ENCODE assay signal across 1 cellular context in the genomic region with DNA sequence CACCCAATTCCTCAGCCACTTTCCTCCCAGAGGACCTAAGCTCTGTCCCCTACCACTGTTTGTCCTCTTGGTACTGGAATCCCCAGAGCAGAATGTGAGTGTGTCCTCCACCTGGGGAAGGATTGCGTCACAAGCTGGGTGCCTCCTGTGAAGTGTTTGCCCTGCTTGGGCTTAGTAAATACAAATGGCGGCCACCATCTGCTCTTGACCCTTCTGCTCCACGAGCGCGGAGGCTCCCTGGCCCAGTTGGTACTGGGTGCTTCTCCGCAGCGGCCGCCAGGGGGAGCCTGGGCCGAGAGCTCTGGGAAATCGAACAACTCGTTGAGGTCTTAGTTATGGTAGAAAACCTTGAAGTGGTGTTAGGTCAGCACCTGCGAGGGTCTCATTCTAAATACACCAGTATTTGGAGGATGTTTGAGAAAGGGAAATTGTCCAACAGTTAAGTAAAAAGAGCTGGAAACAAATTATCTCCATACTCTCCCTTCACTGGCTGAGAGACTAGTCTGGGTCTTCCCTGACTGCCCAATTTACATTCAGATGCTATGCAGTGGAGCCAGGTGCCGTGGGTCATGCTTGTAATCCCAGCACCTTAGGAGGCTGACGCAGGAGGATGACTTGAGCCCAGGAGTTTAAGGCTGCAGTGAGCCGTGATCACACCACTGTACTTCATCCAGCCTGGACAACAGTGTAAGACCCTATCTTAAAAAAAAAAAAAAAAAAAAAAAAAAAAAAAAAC.
TF ChIP-seq lines count a peak whose summit lies in the region.

No MANE protein-coding gene starts in this region.

TF ChIP-seq in HepG2, 621 proteins besides CTCF, POLR2A, EP300 and RAD21 (continued from another document and continues in another):
- TF ChIP-seq, protein P1, sequence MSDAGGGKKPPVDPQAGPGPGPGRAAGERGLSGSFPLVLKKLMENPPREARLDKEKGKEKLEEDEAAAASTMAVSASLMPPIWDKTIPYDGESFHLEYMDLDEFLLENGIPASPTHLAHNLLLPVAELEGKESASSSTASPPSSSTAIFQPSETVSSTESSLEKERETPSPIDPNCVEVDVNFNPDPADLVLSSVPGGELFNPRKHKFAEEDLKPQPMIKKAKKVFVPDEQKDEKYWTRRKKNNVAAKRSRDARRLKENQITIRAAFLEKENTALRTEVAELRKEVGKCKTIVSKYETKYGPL (CRISPR knock-in tag; IDR thresholded peaks at IDR 0.05), result peak; percentile 42; the same call in 1 of the 2 replicates
- TF ChIP-seq, protein P2, sequence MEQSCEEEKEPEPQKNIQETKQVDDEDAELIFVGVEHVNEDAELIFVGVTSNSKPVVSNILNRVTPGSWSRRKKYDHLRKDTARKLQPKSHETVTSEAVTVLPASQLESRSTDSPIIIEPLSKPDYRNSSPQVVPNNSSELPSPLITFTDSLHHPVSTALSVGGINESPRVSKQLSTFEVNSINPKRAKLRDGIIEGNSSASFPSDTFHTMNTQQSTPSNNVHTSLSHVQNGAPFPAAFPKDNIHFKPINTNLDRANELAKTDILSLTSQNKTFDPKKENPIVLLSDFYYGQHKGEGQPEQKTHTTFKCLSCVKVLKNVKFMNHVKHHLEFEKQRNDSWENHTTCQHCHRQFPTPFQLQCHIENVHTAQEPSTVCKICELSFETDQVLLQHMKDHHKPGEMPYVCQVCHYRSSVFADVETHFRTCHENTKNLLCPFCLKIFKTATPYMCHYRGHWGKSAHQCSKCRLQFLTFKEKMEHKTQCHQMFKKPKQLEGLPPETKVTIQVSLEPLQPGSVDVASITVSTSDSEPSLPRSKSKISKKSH (CRISPR knock-in tag; IDR thresholded peaks at IDR 0.05; ENCODE audit: borderline replicate concordance), result peak; percentile 43; the same call in 1 of the 2 replicates
- peak; percentile 91 for TF ChIP-seq SALL2 (CRISPR knock-in tag; IDR thresholded peaks at IDR 0.05)
- TF ChIP-seq ETV6 (CRISPR knock-in tag; conservative IDR thresholded peaks at IDR 0.05), result no peak
- peak; percentile 94 for TF ChIP-seq NR2F6 (IDR thresholded peaks at IDR 0.05)
- TF ChIP-seq NR2F6 (CRISPR knock-in tag; IDR thresholded peaks at IDR 0.05), result peak; percentile 99
- TF ChIP-seq ARNT2 (CRISPR knock-in tag; IDR thresholded peaks at IDR 0.05; ENCODE audit: low read depth), result no peak
- no peak for TF ChIP-seq ZEB1 (IDR thresholded peaks at IDR 0.05; ENCODE audit: insufficient replicate concordance, low read depth)
- peak; percentile 93 for TF ChIP-seq ZNF619 (CRISPR knock-in tag; IDR thresholded peaks at IDR 0.05)
- peak; percentile 94 for TF ChIP-seq ZNF331 (CRISPR knock-in tag; IDR thresholded peaks at IDR 0.05)
- TF ChIP-seq, protein P3, sequence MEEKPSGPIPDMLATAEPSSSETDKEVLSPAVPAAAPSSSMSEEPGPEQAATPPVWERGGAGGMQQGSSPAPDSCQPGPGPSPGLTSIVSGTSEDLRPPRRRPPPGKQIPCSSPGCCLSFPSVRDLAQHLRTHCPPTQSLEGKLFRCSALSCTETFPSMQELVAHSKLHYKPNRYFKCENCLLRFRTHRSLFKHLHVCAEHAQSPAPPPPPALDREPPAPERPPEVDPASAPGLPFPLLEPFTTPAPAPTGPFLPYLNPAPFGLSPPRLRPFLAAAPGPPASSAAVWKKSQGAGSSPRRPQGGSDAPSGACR (CRISPR knock-in tag; IDR thresholded peaks at IDR 0.05), result 0 out of 2 replicates have a peak, but pooled peaks have one; percentile 48
- no peak for TF ChIP-seq ZNF496 (CRISPR knock-in tag; IDR thresholded peaks at IDR 0.05; ENCODE audit: insufficient replicate concordance)
- no peak for TF ChIP-seq POLR2AphosphoS2 (IDR thresholded peaks at IDR 0.05; ENCODE audit: low read depth, low read length)
- TF ChIP-seq STAG1 (CRISPR knock-in tag; IDR thresholded peaks at IDR 0.05), result peak; percentile 90
- TF ChIP-seq ZNF709 (CRISPR knock-in tag; IDR thresholded peaks at IDR 0.05), result peak; percentile 75; the same call in 1 of the 2 replicates
- no peak for TF ChIP-seq SNAI1 (CRISPR knock-in tag; IDR thresholded peaks at IDR 0.05; ENCODE audit: borderline replicate concordance)
- TF ChIP-seq SMARCC2 (IDR thresholded peaks at IDR 0.05), result no peak
- TF ChIP-seq HOXA9 (CRISPR knock-in tag; IDR thresholded peaks at IDR 0.05; ENCODE audit: borderline replicate concordance), result no peak
- TF ChIP-seq, protein P4, sequence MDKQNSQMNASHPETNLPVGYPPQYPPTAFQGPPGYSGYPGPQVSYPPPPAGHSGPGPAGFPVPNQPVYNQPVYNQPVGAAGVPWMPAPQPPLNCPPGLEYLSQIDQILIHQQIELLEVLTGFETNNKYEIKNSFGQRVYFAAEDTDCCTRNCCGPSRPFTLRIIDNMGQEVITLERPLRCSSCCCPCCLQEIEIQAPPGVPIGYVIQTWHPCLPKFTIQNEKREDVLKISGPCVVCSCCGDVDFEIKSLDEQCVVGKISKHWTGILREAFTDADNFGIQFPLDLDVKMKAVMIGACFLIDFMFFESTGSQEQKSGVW (CRISPR knock-in tag; IDR thresholded peaks at IDR 0.05; ENCODE audit: borderline replicate concordance), result no peak
- TF ChIP-seq IRF2 (CRISPR knock-in tag; IDR thresholded peaks at IDR 0.05), result peak; percentile 90
- TF ChIP-seq RCOR2 (CRISPR knock-in tag; IDR thresholded peaks at IDR 0.05), result no peak
- TF ChIP-seq, protein P5, sequence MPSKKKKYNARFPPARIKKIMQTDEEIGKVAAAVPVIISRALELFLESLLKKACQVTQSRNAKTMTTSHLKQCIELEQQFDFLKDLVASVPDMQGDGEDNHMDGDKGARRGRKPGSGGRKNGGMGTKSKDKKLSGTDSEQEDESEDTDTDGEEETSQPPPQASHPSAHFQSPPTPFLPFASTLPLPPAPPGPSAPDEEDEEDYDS (CRISPR knock-in tag; IDR thresholded peaks at IDR 0.05), result no peak; the same call in 1 of the 2 replicates
- TF ChIP-seq, protein P6, sequence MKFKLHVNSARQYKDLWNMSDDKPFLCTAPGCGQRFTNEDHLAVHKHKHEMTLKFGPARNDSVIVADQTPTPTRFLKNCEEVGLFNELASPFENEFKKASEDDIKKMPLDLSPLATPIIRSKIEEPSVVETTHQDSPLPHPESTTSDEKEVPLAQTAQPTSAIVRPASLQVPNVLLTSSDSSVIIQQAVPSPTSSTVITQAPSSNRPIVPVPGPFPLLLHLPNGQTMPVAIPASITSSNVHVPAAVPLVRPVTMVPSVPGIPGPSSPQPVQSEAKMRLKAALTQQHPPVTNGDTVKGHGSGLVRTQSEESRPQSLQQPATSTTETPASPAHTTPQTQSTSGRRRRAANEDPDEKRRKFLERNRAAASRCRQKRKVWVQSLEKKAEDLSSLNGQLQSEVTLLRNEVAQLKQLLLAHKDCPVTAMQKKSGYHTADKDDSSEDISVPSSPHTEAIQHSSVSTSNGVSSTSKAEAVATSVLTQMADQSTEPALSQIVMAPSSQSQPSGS (CRISPR knock-in tag; IDR thresholded peaks at IDR 0.05), result peak; percentile 92
- TF ChIP-seq, protein P7, sequence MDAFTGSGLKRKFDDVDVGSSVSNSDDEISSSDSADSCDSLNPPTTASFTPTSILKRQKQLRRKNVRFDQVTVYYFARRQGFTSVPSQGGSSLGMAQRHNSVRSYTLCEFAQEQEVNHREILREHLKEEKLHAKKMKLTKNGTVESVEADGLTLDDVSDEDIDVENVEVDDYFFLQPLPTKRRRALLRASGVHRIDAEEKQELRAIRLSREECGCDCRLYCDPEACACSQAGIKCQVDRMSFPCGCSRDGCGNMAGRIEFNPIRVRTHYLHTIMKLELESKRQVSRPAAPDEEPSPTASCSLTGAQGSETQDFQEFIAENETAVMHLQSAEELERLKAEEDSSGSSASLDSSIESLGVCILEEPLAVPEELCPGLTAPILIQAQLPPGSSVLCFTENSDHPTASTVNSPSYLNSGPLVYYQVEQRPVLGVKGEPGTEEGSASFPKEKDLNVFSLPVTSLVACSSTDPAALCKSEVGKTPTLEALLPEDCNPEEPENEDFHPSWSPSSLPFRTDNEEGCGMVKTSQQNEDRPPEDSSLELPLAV (CRISPR knock-in tag; conservative IDR thresholded peaks at IDR 0.05; ENCODE audit: low read depth), result no peak
- no peak for TF ChIP-seq FOXK2 (IDR thresholded peaks at IDR 0.05)
- peak; percentile 83; the same call in 1 of the 2 replicates for TF ChIP-seq ZFP37 (CRISPR knock-in tag; IDR thresholded peaks at IDR 0.05; ENCODE audit: borderline replicate concordance)
- TF ChIP-seq, protein P8, sequence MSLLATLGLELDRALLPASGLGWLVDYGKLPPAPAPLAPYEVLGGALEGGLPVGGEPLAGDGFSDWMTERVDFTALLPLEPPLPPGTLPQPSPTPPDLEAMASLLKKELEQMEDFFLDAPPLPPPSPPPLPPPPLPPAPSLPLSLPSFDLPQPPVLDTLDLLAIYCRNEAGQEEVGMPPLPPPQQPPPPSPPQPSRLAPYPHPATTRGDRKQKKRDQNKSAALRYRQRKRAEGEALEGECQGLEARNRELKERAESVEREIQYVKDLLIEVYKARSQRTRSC (CRISPR knock-in tag; IDR thresholded peaks at IDR 0.05; ENCODE audit: low read depth), result no peak
- 0 out of 2 replicates have a peak, but pooled peaks have one; percentile 34 for TF ChIP-seq ARHGAP35 (CRISPR knock-in tag; IDR thresholded peaks at IDR 0.05; ENCODE audit: borderline replicate concordance)
- 0 out of 2 replicates have a peak, but pooled peaks have one; percentile 23 for TF ChIP-seq KMT2B (CRISPR knock-in tag; IDR thresholded peaks at IDR 0.05)
- TF ChIP-seq ZMYM4 (CRISPR knock-in tag; IDR thresholded peaks at IDR 0.05), result peak; percentile 99
- no peak for TF ChIP-seq ZNF30 (CRISPR knock-in tag; IDR thresholded peaks at IDR 0.05)
- TF ChIP-seq, protein P9, sequence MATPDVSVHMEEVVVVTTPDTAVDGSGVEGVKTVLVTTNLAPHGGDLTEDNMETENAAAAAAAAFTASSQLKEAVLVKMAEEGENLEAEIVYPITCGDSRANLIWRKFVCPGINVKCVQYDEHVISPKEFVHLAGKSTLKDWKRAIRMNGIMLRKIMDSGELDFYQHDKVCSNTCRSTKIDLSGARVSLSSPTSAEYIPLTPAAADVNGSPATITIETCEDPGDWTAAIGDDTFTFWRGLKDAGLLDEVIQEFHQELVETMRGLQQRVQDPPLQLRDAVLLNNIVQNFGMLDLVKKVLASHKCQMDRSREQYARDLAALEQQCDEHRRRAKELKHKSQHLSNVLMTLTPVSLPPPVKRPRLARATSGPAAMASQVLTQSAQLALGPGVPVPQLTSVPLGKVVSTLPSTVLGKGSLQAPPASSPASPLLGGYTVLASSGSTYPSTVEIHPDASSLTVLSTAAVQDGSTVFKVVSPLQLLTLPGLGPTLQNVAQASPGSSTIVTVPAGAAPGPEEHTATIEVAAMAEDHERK (CRISPR knock-in tag; IDR thresholded peaks at IDR 0.05; ENCODE audit: low read depth), result no peak
- peak; percentile 93 for TF ChIP-seq FOXO1 (CRISPR knock-in tag; IDR thresholded peaks at IDR 0.05)
- no peak for TF ChIP-seq ZNF773 (CRISPR knock-in tag; IDR thresholded peaks at IDR 0.05; ENCODE audit: borderline replicate concordance)
- TF ChIP-seq HOXA5 (CRISPR knock-in tag; IDR thresholded peaks at IDR 0.05), result peak; percentile 75; the same call in 1 of the 2 replicates
- peak in 1 of 2 experiments; percentile 87; a peak in 2 of 4 replicates for TF ChIP-seq KLF16 (CRISPR knock-in tag; IDR thresholded peaks at IDR 0.05)
- TF ChIP-seq ZNF644 (CRISPR knock-in tag; IDR thresholded peaks at IDR 0.05; ENCODE audit: low read depth), result peak; percentile 100
- TF ChIP-seq, protein P10, sequence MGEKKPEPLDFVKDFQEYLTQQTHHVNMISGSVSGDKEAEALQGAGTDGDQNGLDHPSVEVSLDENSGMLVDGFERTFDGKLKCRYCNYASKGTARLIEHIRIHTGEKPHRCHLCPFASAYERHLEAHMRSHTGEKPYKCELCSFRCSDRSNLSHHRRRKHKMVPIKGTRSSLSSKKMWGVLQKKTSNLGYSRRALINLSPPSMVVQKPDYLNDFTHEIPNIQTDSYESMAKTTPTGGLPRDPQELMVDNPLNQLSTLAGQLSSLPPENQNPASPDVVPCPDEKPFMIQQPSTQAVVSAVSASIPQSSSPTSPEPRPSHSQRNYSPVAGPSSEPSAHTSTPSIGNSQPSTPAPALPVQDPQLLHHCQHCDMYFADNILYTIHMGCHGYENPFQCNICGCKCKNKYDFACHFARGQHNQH (CRISPR knock-in tag; IDR thresholded peaks at IDR 0.05), result peak; percentile 87
- TF ChIP-seq NCOA2 (CRISPR knock-in tag; IDR thresholded peaks at IDR 0.05), result peak; percentile 86
- no peak for TF ChIP-seq RFX3 (CRISPR knock-in tag; IDR thresholded peaks at IDR 0.05)
- peak; percentile 84 for TF ChIP-seq ZFP90 (CRISPR knock-in tag; IDR thresholded peaks at IDR 0.05; ENCODE audit: borderline replicate concordance)
- peak; percentile 36; the same call in 1 of the 2 replicates for TF ChIP-seq PHF20 (CRISPR knock-in tag; IDR thresholded peaks at IDR 0.05)
- TF ChIP-seq MZF1 (CRISPR knock-in tag; IDR thresholded peaks at IDR 0.05; ENCODE audit: borderline replicate concordance), result no peak
- TF ChIP-seq, protein P11, sequence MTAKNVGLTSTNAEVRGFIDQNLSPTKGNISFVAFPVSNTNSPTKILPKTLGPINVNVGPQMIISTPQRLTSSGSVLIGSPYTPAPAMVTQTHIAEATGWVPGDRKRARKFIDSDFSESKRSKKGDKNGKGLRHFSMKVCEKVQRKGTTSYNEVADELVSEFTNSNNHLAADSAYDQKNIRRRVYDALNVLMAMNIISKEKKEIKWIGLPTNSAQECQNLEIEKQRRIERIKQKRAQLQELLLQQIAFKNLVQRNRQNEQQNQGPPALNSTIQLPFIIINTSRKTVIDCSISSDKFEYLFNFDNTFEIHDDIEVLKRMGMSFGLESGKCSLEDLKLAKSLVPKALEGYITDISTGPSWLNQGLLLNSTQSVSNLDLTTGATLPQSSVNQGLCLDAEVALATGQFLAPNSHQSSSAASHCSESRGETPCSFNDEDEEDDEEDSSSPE (CRISPR knock-in tag; IDR thresholded peaks at IDR 0.05), result peak; percentile 58
- peak; percentile 64; the same call in 1 of the 2 replicates for TF ChIP-seq ARNTL (CRISPR knock-in tag; IDR thresholded peaks at IDR 0.05)
- TF ChIP-seq NR1H2 (CRISPR knock-in tag; IDR thresholded peaks at IDR 0.05; ENCODE audit: borderline replicate concordance, low read depth), result no peak
- no peak for TF ChIP-seq ZIK1 (CRISPR knock-in tag; IDR thresholded peaks at IDR 0.05; ENCODE audit: borderline replicate concordance, low read depth)
- TF ChIP-seq, protein P12, sequence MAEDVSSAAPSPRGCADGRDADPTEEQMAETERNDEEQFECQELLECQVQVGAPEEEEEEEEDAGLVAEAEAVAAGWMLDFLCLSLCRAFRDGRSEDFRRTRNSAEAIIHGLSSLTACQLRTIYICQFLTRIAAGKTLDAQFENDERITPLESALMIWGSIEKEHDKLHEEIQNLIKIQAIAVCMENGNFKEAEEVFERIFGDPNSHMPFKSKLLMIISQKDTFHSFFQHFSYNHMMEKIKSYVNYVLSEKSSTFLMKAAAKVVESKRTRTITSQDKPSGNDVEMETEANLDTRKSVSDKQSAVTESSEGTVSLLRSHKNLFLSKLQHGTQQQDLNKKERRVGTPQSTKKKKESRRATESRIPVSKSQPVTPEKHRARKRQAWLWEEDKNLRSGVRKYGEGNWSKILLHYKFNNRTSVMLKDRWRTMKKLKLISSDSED (CRISPR knock-in tag; IDR thresholded peaks at IDR 0.05), result no peak
- TF ChIP-seq ZNF720 (CRISPR knock-in tag; IDR thresholded peaks at IDR 0.05), result no peak
- TF ChIP-seq, protein P13, sequence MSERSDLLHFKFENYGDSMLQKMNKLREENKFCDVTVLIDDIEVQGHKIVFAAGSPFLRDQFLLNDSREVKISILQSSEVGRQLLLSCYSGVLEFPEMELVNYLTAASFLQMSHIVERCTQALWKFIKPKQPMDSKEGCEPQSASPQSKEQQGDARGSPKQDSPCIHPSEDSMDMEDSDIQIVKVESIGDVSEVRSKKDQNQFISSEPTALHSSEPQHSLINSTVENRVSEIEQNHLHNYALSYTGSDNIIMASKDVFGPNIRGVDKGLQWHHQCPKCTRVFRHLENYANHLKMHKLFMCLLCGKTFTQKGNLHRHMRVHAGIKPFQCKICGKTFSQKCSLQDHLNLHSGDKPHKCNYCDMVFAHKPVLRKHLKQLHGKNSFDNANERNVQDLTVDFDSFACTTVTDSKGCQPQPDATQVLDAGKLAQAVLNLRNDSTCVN (CRISPR knock-in tag; IDR thresholded peaks at IDR 0.05; ENCODE audit: borderline replicate concordance), result peak; percentile 16; the same call in 1 of the 2 replicates
- no peak for TF ChIP-seq HNRNPK (IDR thresholded peaks at IDR 0.05; ENCODE audit: low read depth, low read length, poor library complexity, severe bottlenecking)
